22 cellular contexts compared by ENCODE assay signal in the genomic region with DNA sequence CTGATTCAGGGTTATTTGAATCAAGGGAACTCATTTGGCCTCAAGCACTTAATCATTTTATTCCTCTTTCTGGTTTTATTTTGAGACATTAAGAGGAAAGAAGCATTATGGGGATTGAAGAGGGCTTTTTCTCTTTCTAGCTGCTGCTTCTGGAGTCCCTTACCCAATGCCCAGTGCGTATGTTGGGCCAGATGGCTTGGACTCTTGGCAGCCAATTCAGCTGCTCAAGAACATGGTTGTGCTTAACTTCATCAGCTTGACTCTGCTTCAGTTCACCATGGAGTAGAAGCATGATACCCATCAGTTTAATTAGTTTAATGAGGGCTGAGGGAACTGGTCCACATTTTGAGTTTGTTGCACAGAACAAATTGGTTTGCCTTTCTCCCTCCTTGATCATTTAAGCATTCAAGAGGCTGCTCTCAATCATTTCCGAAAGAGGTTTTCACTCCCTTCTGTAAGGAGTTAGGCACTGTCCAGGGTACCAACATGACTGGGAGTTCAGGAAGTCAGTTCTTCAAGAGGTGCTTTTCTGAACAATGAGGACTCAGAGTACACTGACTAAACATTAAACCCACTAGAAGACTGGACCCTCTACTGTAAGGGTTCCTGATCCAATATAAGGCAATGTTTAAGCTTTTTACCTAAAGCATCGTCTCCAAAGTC. TPM values are rescaled to one million over a fixed set of nuclear protein-coding genes. Genes with fewer than 3 reads are reported as not detected.
"Had no signal": no experiment of that assay in that cellular context is flagged by ENCODE, and none has a peak within 500 bp of the region (broad histone marks: within the 10 kb centered on the region; RNA-seq: fewer than 3 reads in every experiment).

No MANE protein-coding gene starts in this region.

- H3K79me2 ChIP-seq: parathyroid adenoma had no signal

- H3K4me1 ChIP-seq: left lung, parathyroid adenoma, tibial artery had no signal

- H3K9ac ChIP-seq: parathyroid adenoma had no signal

- DNase-seq: activated B cell treated with CpG ODN at 0.5 μM for 24 hours; activated CD4-positive, alpha-beta T cell treated with anti-CD3 and anti-CD28 coated beads for 48 hours; activated CD8-positive, alpha-beta memory T cell treated with anti-CD3 and anti-CD28 coated beads, Interleukin-2, amount 50 U/mL, for 4 hours; activated CD8-positive, alpha-beta T cell treated with anti-CD3 and anti-CD28 coated beads, Interleukin-2, amount 10 ng/mL, durations not matched to agents 7 days and 5 days; activated gamma-delta T cell; activated T-cell treated with anti-CD3 and anti-CD28 coated beads, Interleukin-2, amount 50 U/mL, for 72 hours; effector memory CD4-positive, alpha-beta T cell; foreskin melanocyte; head of caudate nucleus; left lung; naive thymus-derived CD4-positive, alpha-beta T cell; stimulated activated CD4-positive, alpha-beta T cell treated with anti-CD3 and anti-CD28 coated beads, Interleukin-15, amount 100 ng/mL, for 24 hours; stimulated activated CD4-positive, alpha-beta T cell treated with anti-CD3 and anti-CD28 coated beads, Interleukin-4, amount 100 ng/mL, for 1 hour; stimulated activated naive CD4-positive, alpha-beta T cell; T-helper 2 cell; tibial artery had no signal

- H3K9me3 ChIP-seq: left lung, tibial artery had no signal

- H3K27ac ChIP-seq: left lung, parathyroid adenoma, tibial artery had no signal

- H2AFZ ChIP-seq: parathyroid adenoma had no signal

- FAIRE-seq: urothelium cell line had no signal

- H3K4me3 ChIP-seq: left lung, tibial artery had no signal

- ATAC-seq: activated CD8-positive, alpha-beta T cell treated with anti-CD3 and anti-CD28 coated beads, Interleukin-2, amount 10 ng/mL, durations not matched to agents 7 days and 5 days; activated naive CD4-positive, alpha-beta T cell treated with anti-CD3 and anti-CD28 coated beads, Interleukin-2, amount 50 U/mL, for 72 hours; activated T-cell treated with anti-CD3 and anti-CD28 coated beads, Interleukin-2, amount 50 U/mL, for 72 hours; left lung; naive thymus-derived CD4-positive, alpha-beta T cell had no signal

- H3K36me3 ChIP-seq: left lung, tibial artery had no signal

RNA-seq across cellular contexts. Expression of a gene that starts 14.6 kb away (rescaled TPM):
- total RNA-seq: activated B cell treated with CpG ODN at 0.5 μM for 24 hours; activated CD8-positive, alpha-beta T cell treated with anti-CD3 and anti-CD28 coated beads, Interleukin-2, amount 10 ng/mL, durations not matched to agents 7 days and 5 days; activated naive CD4-positive, alpha-beta T cell treated with anti-CD3 and anti-CD28 coated beads, Interleukin-2, amount 50 U/mL, for 72 hours; activated T-cell treated with anti-CD3 and anti-CD28 coated beads, Interleukin-2, amount 50 U/mL, for 72 hours; cardiac septum; left lung; naive thymus-derived CD4-positive, alpha-beta T cell; skeletal muscle tissue; subcutaneous adipose tissue had no signal
- polyA plus RNA-seq: naive thymus-derived CD4-positive, alpha-beta T cell had no signal
